Comparison of ENCODE assay signal across 16 cellular contexts in the genomic region with DNA sequence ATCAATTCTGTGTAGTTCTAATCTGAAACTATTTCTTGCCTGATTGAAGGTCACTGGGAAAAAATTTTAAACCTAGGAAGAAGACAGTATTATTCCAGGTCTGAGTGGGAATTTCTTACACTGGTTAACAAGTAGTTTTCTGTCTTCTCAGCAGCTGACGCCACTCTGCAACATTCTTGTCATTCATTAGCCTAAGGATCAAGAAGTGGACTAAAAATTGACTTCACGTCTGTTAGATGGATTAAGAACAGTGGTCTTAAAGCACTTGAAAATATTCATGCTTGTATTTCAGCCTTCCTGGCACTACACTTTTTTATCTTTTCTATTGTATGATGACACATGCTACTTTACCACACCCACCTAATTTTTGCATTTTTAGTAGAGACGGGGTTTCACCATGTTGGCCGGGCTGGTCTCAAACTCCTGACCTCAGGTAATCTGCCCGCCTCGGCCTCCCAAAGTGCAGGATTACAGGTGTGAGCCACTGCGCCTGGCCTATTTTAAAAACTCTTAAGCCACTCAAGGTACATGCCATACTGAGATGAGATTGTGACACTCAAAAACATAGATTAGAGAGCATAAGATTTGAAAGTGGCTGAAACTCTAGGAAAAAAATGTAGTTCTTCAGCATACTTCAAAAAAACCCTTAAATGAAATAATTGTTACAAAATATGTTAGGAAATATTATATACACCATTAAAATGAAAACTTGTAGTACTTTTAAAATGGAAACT. TPM values are rescaled to one million over a fixed set of nuclear protein-coding genes. Genes with fewer than 3 reads are reported as not detected.
DNase-seq lines count a peak whose midpoint lies in the region; ATAC-seq, FAIRE-seq and TF ChIP-seq lines count a peak whose summit lies in the region.
"Had no signal": no experiment of that assay in that cellular context is flagged by ENCODE, and none has a peak within 500 bp of the region (broad histone marks: within the 10 kb centered on the region; RNA-seq: fewer than 3 reads in every experiment).

No MANE protein-coding gene starts in this region.

- no peak for TF ChIP-seq CTCF in HepG2 (CRISPR knock-in tag; IDR thresholded peaks at IDR 0.05)
- no peak for TF ChIP-seq CTCF in right lobe of liver (IDR thresholded peaks at IDR 0.05)
- no peak for TF ChIP-seq CTCF in activated CD8-positive, alpha-beta T cell treated with anti-CD3 and anti-CD28 coated beads for 36 hours (IDR thresholded peaks at IDR 0.05)
- TF ChIP-seq CTCF in lower lobe of right lung (IDR thresholded peaks at IDR 0.05), result no peak
- no peak for TF ChIP-seq CTCF in ascending aorta (IDR thresholded peaks at IDR 0.05)

- H3K9me3 ChIP-seq in HepG2 (ENCODE audit: low read length) (no peaks in the 10 kb centered on the region), right lobe of liver (no peaks in the 10 kb centered on the region), lower lobe of right lung (no peaks in the 10 kb centered on the region), ascending aorta (no peaks in the 10 kb centered on the region)
- H3K9me3 ChIP-seq: left ventricle myocardium inferior, ovary had no signal

- peaks cover 0 to 1% of the 10 kb centered on the region in 2 experiments; a peak in 1 of 5 replicates for H3K36me3 ChIP-seq in HepG2 (replicated peaks in 1 of 2; ENCODE audit: control insufficient read depth in 1 of 2, insufficient read depth in 2 of 2, low read length in 2 of 2)
- no peaks in the 10 kb centered on the region for H3K36me3 ChIP-seq in right lobe of liver
- H3K36me3 ChIP-seq in lower lobe of right lung, result no peaks in the 10 kb centered on the region
- H3K36me3 ChIP-seq in ascending aorta, result no peaks in the 10 kb centered on the region
- H3K36me3 ChIP-seq: left ventricle myocardium inferior, ovary had no signal

- TF ChIP-seq RAD21 in HepG2 (CRISPR knock-in tag; IDR thresholded peaks at IDR 0.05), result no peak

- ATAC-seq in HepG2 (no peak), right lobe of liver (no peak), lower lobe of right lung (peak; percentile 61 to 75), GM18870 (IDR thresholded peaks at IDR 0.05; ENCODE audit: unreplicated experiment) (no peak), GM21529 (IDR thresholded peaks at IDR 0.05; ENCODE audit: unreplicated experiment) (no peak), esophagus mucosa (no peak)
- ATAC-seq in activated CD8-positive, alpha-beta T cell treated with anti-CD3 and anti-CD28 coated beads for 36 hours, result peak; percentile 32

- TF ChIP-seq EP300 in HepG2 (IDR thresholded peaks at IDR 0.05; ENCODE audit: low read depth in 2 of 2, low read length in 2 of 2) (no peak), HepG2 (CRISPR knock-in tag; IDR thresholded peaks at IDR 0.05; ENCODE audit: borderline replicate concordance) (no peak)

- no peaks in the 10 kb centered on the region for H3K27me3 Mint-ChIP-seq in activated CD8-positive, alpha-beta T cell treated with anti-CD3 and anti-CD28 coated beads for 36 hours
- H3K27me3 Mint-ChIP-seq: activated naive CD8-positive, alpha-beta T cell treated with anti-CD3 and anti-CD28 coated beads, Interleukin-2, amount 10 ng/mL, durations not matched to agents 7 days and 5 days had no signal

- H4K20me1 ChIP-seq in HepG2 (ENCODE audit: insufficient read depth, low read length), result peaks cover 100% of the 10 kb centered on the region

- peak overlapping the region; percentile 81 for H3K27ac Mint-ChIP-seq in activated CD8-positive, alpha-beta T cell treated with anti-CD3 and anti-CD28 coated beads for 36 hours

- CTCF ChIA-PET in HepG2 (lab: Yijun Ruan, JAX; ENCODE audit: low intra/inter-chr PET ratio, low total read pairs), result no interaction called here
- CTCF ChIA-PET in activated CD8-positive, alpha-beta T cell treated with anti-CD3 and anti-CD28 coated beads for 36 hours (lab: Charles Lee), result no interaction called here

- WGBS in HepG2 (ENCODE audit: low lambda C conversion rate), result 74% methylated on average over 7 of the region's 7 CpGs
- 66% methylated on average over 7 of the region's 7 CpGs for WGBS in right lobe of liver (ENCODE audit: insufficient coverage, low coverage, low lambda C conversion rate, missing lambda C conversion rate)

- peak overlapping the region; percentile 7; the same call in 1 of the 2 replicates for H3K4me2 ChIP-seq in HepG2 (ENCODE audit: low read depth, low read length)

- no peak for FAIRE-seq in HepG2 (lab: Jason Lieb, UNC)

- H3K4me1 ChIP-seq in HepG2 (ENCODE audit: insufficient read depth, low read length) (peaks cover 98% of the 10 kb centered on the region), right lobe of liver (peaks cover 0 to 44% (median 21%) of the 10 kb centered on the region in 4 donors), lower lobe of right lung (peaks cover 100% of the 10 kb centered on the region), ascending aorta (peaks cover 19 to 78% of the 10 kb centered on the region in 2 donors)

- H3K27ac ChIP-seq in HepG2 (ENCODE audit: extremely low read length, insufficient read depth, low read length), result no peak overlapping the region
- no peak overlapping the region for H3K27ac ChIP-seq in right lobe of liver
- no peak overlapping the region for H3K27ac ChIP-seq in lower lobe of right lung
- peak overlapping the region in 1 of 2 donors; percentile 31 for H3K27ac ChIP-seq in ascending aorta
- H3K27ac ChIP-seq: HL-60, ovary, WERI-Rb-1 had no signal

- H3K4me3 ChIP-seq in HepG2 (replicated peaks in 1 of 3; ENCODE audit: insufficient read depth in 1 of 3, low read depth in 2 of 3, low read length in 3 of 3) (no peak overlapping the region), right lobe of liver (no peak overlapping the region), lower lobe of right lung (no peak overlapping the region), ascending aorta (no peak overlapping the region)
- H3K4me3 ChIP-seq: left ventricle myocardium inferior, ovary had no signal

- DNase-seq in HepG2 (ENCODE audit: low spot score), result no peak
- DNase-seq in right lobe of liver, result no peak
- no peak for DNase-seq in activated CD8-positive, alpha-beta T cell treated with anti-CD3 and anti-CD28 coated beads for 36 hours
- DNase-seq in lower lobe of right lung, result no peak
- DNase-seq in ascending aorta (ENCODE audit: low spot score in 2 of 2), result no peak
- DNase-seq: activated naive CD8-positive, alpha-beta T cell treated with anti-CD3 and anti-CD28 coated beads, Interleukin-2, amount 10 ng/mL, durations not matched to agents 7 days and 5 days; AML-193; effector CD8-positive, alpha-beta T cell; left ventricle myocardium inferior; NCI-H2171; ovary; WERI-Rb-1 had no signal

- intact Hi-C loops in HepG2 (cut with micrococcal nuclease; ENCODE audit: unreplicated experiment) (no loop called here), right lobe of liver (cut with DNase I) (no loop called here), lower lobe of right lung (cut with DNase I) (no loop called here), ascending aorta (cut with DNase I) (no loop called here)
- intact Hi-C loops in activated CD8-positive, alpha-beta T cell treated with anti-CD3 and anti-CD28 coated beads for 36 hours (cut with micrococcal nuclease), result no loop called here

- POLR2A ChIA-PET in HepG2 (lab: Yijun Ruan, JAX), result interaction anchor here (1.2 kb wide), 1 partner anchor 40 kb away, joined by 3 read pairs; no protein-coding TSS in a partner anchor
- POLR2A ChIA-PET in activated CD8-positive, alpha-beta T cell treated with anti-CD3 and anti-CD28 coated beads for 36 hours (lab: Charles Lee), result interaction anchor here (6.0 to 30.1 kb wide), 2 partner anchors 7 to 21 kb away, joined by 84 to 384 read pairs; a partner anchor contains a TSS

- in situ Hi-C loops in HepG2 (cut with HindIII; ENCODE audit: extremely low pct_ligation_motif_present, low pct_unique_long_range_greater_than_20kb), result no loop called here

- H3K79me2 ChIP-seq in HepG2 (ENCODE audit: insufficient read depth, low read length), result peaks cover 99% of the 10 kb centered on the region

- H3K4me1 Mint-ChIP-seq in activated CD8-positive, alpha-beta T cell treated with anti-CD3 and anti-CD28 coated beads for 36 hours (ENCODE audit: low read depth), result peaks cover 85% of the 10 kb centered on the region

- TF ChIP-seq POLR2A in HepG2 (IDR thresholded peaks at IDR 0.05; ENCODE audit: insufficient read depth in 1 of 2, low read depth in 2 of 2, low read length in 2 of 2) (no peak), right lobe of liver (IDR thresholded peaks at IDR 0.05) (no peak)

- BruUV-seq in HepG2 (replicated peaks; lab: Mats Ljungman, UMichigan), result no TSS peak

- H3K4me3 Mint-ChIP-seq in activated CD8-positive, alpha-beta T cell treated with anti-CD3 and anti-CD28 coated beads for 36 hours, result peak overlapping the region; percentile 34
- H3K4me3 Mint-ChIP-seq: activated naive CD8-positive, alpha-beta T cell treated with anti-CD3 and anti-CD28 coated beads, Interleukin-2, amount 10 ng/mL, durations not matched to agents 7 days and 5 days had no signal

- H3K36me3 Mint-ChIP-seq in activated CD8-positive, alpha-beta T cell treated with anti-CD3 and anti-CD28 coated beads for 36 hours (ENCODE audit: low read depth), result peaks cover 28% of the 10 kb centered on the region

- H3K9ac ChIP-seq in HepG2 (ENCODE audit: insufficient read depth, low read depth, low read length), result no peak overlapping the region

- H2AFZ ChIP-seq in HepG2 (ENCODE audit: low read length), result no peak overlapping the region

- H3K27me3 ChIP-seq in HepG2 (ENCODE audit: control insufficient read depth in 1 of 2, insufficient read depth in 2 of 2, low read length in 2 of 2) (no peaks in the 10 kb centered on the region), right lobe of liver (no peaks in the 10 kb centered on the region), lower lobe of right lung (ENCODE audit: low read depth) (no peaks in the 10 kb centered on the region), ascending aorta (no peaks in the 10 kb centered on the region)
- H3K27me3 ChIP-seq: ovary had no signal

- H3K9me3 Mint-ChIP-seq in activated CD8-positive, alpha-beta T cell treated with anti-CD3 and anti-CD28 coated beads for 36 hours, result no peaks in the 10 kb centered on the region
- H3K9me3 Mint-ChIP-seq: activated naive CD8-positive, alpha-beta T cell treated with anti-CD3 and anti-CD28 coated beads, Interleukin-2, amount 10 ng/mL, durations not matched to agents 7 days and 5 days had no signal

RNA-seq across cellular contexts. Expression of a gene that starts 8.4 kb away (rescaled TPM):
- total RNA-seq in HepG2 (2016; rRNA removed; fragmentation: Illumina TruSeq; extraction: Trizol), result 341 and 484 TPM in 2 replicates
- 17.2 and 21.9 TPM in 2 replicates for total RNA-seq in HepG2 (2016; cell fraction: cytosol; rRNA removed; fragmentation: Illumina TruSeq; extraction: Trizol; ENCODE audit: low read depth)
- 343 and 482 TPM in 2 replicates for total RNA-seq in HepG2 (2016; cell fraction: insoluble cytoplasmic fraction; rRNA removed; fragmentation: Illumina TruSeq; extraction: Trizol)
- 53.9 and 61.4 TPM in 2 replicates for total RNA-seq in HepG2 (2016; cell fraction: membrane; rRNA removed; fragmentation: Illumina TruSeq; extraction: Trizol)
- 279 and 286 TPM in 2 replicates for total RNA-seq in HepG2 (2016; cell fraction: nucleus; rRNA removed; fragmentation: Illumina TruSeq; extraction: Trizol)
- 84.6 and 94.2 TPM in 2 replicates for polyA plus RNA-seq in HepG2 (2011; rRNA removed)
- polyA plus RNA-seq in HepG2 (2011; cell fraction: cytosol; rRNA removed), result 43.6 and 60.1 TPM in 2 replicates
- 57.4 and 62.8 TPM in 2 replicates for polyA plus RNA-seq in HepG2 (2011; cell fraction: nucleus; rRNA removed)
- 171 and 221 TPM in 2 replicates for polyA plus RNA-seq in HepG2 (2012)
- 12.4 and 12.5 TPM in 2 replicates for polyA plus RNA-seq in HepG2 (2016; cell fraction: cytosol; fragmentation: Illumina TruSeq; extraction: Trizol; ENCODE audit: low read depth)
- polyA plus RNA-seq in HepG2 (2016; cell fraction: insoluble cytoplasmic fraction; fragmentation: Illumina TruSeq; extraction: Trizol; ENCODE audit: low read depth), result 426 and 447 TPM in 2 replicates
- 40.1 and 45.7 TPM in 2 replicates for polyA plus RNA-seq in HepG2 (2016; cell fraction: membrane; fragmentation: Illumina TruSeq; extraction: Trizol; ENCODE audit: low read depth)
- polyA plus RNA-seq in HepG2 (2016; cell fraction: nucleus; fragmentation: Illumina TruSeq; extraction: Trizol; ENCODE audit: insufficient read depth, low read depth), result 274 and 295 TPM in 2 replicates
- polyA minus RNA-seq in HepG2 (2011; rRNA and poly(A)+ RNA removed; ENCODE audit: low replicate concordance), result 165 and 278 TPM in 2 replicates
- 117 and 119 TPM in 2 replicates for polyA minus RNA-seq in HepG2 (2011; cell fraction: cytosol; rRNA and poly(A)+ RNA removed)
- 253 and 268 TPM in 2 replicates for polyA minus RNA-seq in HepG2 (2011; cell fraction: nucleus; rRNA and poly(A)+ RNA removed)
- 10 to 100 TPM; 43.5 to 73.8 (median 65.3) TPM for total RNA-seq in right lobe of liver
- total RNA-seq in activated CD8-positive, alpha-beta T cell treated with anti-CD3 and anti-CD28 coated beads for 36 hours, result 100 to 1,000 TPM; 181 to 209 TPM
- 176 TPM for total RNA-seq in lower lobe of right lung
- 58.8 TPM for total RNA-seq in ascending aorta
- total RNA-seq in esophagus mucosa, result 60.5 TPM

RNA-seq across cellular contexts. Expression of a gene that starts 39.7 kb away (rescaled TPM):
- total RNA-seq in HepG2 (2016; rRNA removed; fragmentation: Illumina TruSeq; extraction: Trizol), result 61.5 and 104 TPM in 2 replicates
- total RNA-seq in HepG2 (2016; cell fraction: cytosol; rRNA removed; fragmentation: Illumina TruSeq; extraction: Trizol; ENCODE audit: low read depth), result 34.4 and 39.3 TPM in 2 replicates
- total RNA-seq in HepG2 (2016; cell fraction: insoluble cytoplasmic fraction; rRNA removed; fragmentation: Illumina TruSeq; extraction: Trizol), result 58.9 and 104 TPM in 2 replicates
- total RNA-seq in HepG2 (2016; cell fraction: membrane; rRNA removed; fragmentation: Illumina TruSeq; extraction: Trizol), result 63.0 and 66.5 TPM in 2 replicates
- 30.8 and 33.3 TPM in 2 replicates for total RNA-seq in HepG2 (2016; cell fraction: nucleus; rRNA removed; fragmentation: Illumina TruSeq; extraction: Trizol)
- 56.5 and 76.3 TPM in 2 replicates for polyA plus RNA-seq in HepG2 (2011; rRNA removed)
- polyA plus RNA-seq in HepG2 (2011; cell fraction: cytosol; rRNA removed), result 46.1 and 53.8 TPM in 2 replicates
- polyA plus RNA-seq in HepG2 (2011; cell fraction: nucleus; rRNA removed), result 16.8 and 19.7 TPM in 2 replicates
- polyA plus RNA-seq in HepG2 (2012), result 110 and 124 TPM in 2 replicates
- polyA plus RNA-seq in HepG2 (2016; cell fraction: cytosol; fragmentation: Illumina TruSeq; extraction: Trizol; ENCODE audit: low read depth), result 31.7 and 47.4 TPM in 2 replicates
- 161 and 162 TPM in 2 replicates for polyA plus RNA-seq in HepG2 (2016; cell fraction: insoluble cytoplasmic fraction; fragmentation: Illumina TruSeq; extraction: Trizol; ENCODE audit: low read depth)
- polyA plus RNA-seq in HepG2 (2016; cell fraction: membrane; fragmentation: Illumina TruSeq; extraction: Trizol; ENCODE audit: low read depth), result 54.0 and 67.8 TPM in 2 replicates
- polyA plus RNA-seq in HepG2 (2016; cell fraction: nucleus; fragmentation: Illumina TruSeq; extraction: Trizol; ENCODE audit: insufficient read depth, low read depth), result 58.6 and 64.1 TPM in 2 replicates
- polyA minus RNA-seq in HepG2 (2011; rRNA and poly(A)+ RNA removed; ENCODE audit: low replicate concordance), result 22.9 and 27.8 TPM in 2 replicates
- polyA minus RNA-seq in HepG2 (2011; cell fraction: cytosol; rRNA and poly(A)+ RNA removed), result 62.0 TPM in 2 replicates
- polyA minus RNA-seq in HepG2 (2011; cell fraction: nucleus; rRNA and poly(A)+ RNA removed), result 41.5 and 41.8 TPM in 2 replicates
- 10 to 100 TPM; 34.5 to 55.8 (median 41.4) TPM for total RNA-seq in right lobe of liver
- 100 to 1,000 TPM; 110 to 113 TPM for total RNA-seq in activated CD8-positive, alpha-beta T cell treated with anti-CD3 and anti-CD28 coated beads for 36 hours
- 84.1 TPM for total RNA-seq in lower lobe of right lung
- total RNA-seq in ascending aorta, result 27.6 TPM
- 38.1 TPM for total RNA-seq in esophagus mucosa

Comparison
In these comparisons a context has a peak if more than half of its experiments do, and no peak if none do; other contexts are left out.
1. ATAC-seq: peak in activated CD8-positive, alpha-beta T cell treated with anti-CD3 and anti-CD28 coated beads for 36 hours (single experiment) and lower lobe of right lung (2 of 2); none in HepG2 (single experiment), right lobe of liver (0 of 4), GM18870 (single experiment), GM21529 (single experiment) and esophagus mucosa (single experiment).